In the genomic region with DNA sequence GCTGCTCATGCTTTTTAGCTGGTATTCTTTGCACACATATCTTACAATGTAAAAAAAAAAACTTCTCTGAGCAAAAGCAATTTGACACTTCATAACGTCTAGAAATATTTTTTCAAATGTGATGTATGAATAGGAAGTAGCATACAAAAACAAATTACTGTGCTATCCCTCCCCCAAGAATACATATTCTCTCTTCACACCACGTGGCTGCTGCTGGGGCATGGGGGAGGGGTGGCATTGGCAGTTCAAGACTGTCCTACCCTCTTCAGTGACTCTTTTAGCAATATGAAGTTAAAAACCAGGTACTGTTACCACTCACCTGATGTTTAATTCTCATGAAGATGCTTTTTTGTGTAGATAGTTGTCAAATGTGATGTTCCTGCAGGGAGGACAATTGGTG, we compare ENCODE assay signal across 1 cellular context.
TF ChIP-seq lines count a peak whose summit lies in the region.

No MANE protein-coding gene starts in this region.

TF ChIP-seq in H1, 55 proteins besides CTCF, POLR2A, EP300 and RAD21 (continued from another document):
- TF ChIP-seq, protein P1, sequence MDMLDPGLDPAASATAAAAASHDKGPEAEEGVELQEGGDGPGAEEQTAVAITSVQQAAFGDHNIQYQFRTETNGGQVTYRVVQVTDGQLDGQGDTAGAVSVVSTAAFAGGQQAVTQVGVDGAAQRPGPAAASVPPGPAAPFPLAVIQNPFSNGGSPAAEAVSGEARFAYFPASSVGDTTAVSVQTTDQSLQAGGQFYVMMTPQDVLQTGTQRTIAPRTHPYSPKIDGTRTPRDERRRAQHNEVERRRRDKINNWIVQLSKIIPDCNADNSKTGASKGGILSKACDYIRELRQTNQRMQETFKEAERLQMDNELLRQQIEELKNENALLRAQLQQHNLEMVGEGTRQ (IDR thresholded peaks at IDR 0.05; ENCODE audit: low read length), result no peak
- TF ChIP-seq, protein P2, sequence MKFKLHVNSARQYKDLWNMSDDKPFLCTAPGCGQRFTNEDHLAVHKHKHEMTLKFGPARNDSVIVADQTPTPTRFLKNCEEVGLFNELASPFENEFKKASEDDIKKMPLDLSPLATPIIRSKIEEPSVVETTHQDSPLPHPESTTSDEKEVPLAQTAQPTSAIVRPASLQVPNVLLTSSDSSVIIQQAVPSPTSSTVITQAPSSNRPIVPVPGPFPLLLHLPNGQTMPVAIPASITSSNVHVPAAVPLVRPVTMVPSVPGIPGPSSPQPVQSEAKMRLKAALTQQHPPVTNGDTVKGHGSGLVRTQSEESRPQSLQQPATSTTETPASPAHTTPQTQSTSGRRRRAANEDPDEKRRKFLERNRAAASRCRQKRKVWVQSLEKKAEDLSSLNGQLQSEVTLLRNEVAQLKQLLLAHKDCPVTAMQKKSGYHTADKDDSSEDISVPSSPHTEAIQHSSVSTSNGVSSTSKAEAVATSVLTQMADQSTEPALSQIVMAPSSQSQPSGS (IDR thresholded peaks at IDR 0.05; ENCODE audit: low read length), result no peak
- no peak for TF ChIP-seq POU5F1 (IDR thresholded peaks at IDR 0.05; ENCODE audit: low read depth, low read length)
- no peak for TF ChIP-seq FOSL1 (IDR thresholded peaks at IDR 0.05; ENCODE audit: insufficient read depth, low read depth, low read length)
- TF ChIP-seq, protein P3, sequence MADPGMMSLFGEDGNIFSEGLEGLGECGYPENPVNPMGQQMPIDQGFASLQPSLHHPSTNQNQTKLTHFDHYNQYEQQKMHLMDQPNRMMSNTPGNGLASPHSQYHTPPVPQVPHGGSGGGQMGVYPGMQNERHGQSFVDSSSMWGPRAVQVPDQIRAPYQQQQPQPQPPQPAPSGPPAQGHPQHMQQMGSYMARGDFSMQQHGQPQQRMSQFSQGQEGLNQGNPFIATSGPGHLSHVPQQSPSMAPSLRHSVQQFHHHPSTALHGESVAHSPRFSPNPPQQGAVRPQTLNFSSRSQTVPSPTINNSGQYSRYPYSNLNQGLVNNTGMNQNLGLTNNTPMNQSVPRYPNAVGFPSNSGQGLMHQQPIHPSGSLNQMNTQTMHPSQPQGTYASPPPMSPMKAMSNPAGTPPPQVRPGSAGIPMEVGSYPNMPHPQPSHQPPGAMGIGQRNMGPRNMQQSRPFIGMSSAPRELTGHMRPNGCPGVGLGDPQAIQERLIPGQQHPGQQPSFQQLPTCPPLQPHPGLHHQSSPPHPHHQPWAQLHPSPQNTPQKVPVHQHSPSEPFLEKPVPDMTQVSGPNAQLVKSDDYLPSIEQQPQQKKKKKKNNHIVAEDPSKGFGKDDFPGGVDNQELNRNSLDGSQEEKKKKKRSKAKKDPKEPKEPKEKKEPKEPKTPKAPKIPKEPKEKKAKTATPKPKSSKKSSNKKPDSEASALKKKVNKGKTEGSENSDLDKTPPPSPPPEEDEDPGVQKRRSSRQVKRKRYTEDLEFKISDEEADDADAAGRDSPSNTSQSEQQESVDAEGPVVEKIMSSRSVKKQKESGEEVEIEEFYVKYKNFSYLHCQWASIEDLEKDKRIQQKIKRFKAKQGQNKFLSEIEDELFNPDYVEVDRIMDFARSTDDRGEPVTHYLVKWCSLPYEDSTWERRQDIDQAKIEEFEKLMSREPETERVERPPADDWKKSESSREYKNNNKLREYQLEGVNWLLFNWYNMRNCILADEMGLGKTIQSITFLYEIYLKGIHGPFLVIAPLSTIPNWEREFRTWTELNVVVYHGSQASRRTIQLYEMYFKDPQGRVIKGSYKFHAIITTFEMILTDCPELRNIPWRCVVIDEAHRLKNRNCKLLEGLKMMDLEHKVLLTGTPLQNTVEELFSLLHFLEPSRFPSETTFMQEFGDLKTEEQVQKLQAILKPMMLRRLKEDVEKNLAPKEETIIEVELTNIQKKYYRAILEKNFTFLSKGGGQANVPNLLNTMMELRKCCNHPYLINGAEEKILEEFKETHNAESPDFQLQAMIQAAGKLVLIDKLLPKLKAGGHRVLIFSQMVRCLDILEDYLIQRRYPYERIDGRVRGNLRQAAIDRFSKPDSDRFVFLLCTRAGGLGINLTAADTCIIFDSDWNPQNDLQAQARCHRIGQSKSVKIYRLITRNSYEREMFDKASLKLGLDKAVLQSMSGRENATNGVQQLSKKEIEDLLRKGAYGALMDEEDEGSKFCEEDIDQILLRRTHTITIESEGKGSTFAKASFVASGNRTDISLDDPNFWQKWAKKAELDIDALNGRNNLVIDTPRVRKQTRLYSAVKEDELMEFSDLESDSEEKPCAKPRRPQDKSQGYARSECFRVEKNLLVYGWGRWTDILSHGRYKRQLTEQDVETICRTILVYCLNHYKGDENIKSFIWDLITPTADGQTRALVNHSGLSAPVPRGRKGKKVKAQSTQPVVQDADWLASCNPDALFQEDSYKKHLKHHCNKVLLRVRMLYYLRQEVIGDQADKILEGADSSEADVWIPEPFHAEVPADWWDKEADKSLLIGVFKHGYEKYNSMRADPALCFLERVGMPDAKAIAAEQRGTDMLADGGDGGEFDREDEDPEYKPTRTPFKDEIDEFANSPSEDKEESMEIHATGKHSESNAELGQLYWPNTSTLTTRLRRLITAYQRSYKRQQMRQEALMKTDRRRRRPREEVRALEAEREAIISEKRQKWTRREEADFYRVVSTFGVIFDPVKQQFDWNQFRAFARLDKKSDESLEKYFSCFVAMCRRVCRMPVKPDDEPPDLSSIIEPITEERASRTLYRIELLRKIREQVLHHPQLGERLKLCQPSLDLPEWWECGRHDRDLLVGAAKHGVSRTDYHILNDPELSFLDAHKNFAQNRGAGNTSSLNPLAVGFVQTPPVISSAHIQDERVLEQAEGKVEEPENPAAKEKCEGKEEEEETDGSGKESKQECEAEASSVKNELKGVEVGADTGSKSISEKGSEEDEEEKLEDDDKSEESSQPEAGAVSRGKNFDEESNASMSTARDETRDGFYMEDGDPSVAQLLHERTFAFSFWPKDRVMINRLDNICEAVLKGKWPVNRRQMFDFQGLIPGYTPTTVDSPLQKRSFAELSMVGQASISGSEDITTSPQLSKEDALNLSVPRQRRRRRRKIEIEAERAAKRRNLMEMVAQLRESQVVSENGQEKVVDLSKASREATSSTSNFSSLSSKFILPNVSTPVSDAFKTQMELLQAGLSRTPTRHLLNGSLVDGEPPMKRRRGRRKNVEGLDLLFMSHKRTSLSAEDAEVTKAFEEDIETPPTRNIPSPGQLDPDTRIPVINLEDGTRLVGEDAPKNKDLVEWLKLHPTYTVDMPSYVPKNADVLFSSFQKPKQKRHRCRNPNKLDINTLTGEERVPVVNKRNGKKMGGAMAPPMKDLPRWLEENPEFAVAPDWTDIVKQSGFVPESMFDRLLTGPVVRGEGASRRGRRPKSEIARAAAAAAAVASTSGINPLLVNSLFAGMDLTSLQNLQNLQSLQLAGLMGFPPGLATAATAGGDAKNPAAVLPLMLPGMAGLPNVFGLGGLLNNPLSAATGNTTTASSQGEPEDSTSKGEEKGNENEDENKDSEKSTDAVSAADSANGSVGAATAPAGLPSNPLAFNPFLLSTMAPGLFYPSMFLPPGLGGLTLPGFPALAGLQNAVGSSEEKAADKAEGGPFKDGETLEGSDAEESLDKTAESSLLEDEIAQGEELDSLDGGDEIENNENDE (IDR thresholded peaks at IDR 0.05; ENCODE audit: insufficient replicate concordance, low read length), result no peak
TF ChIP-seq in H1: peak in this region for 1.
